39 cellular contexts compared by ENCODE assay signal in the genomic region with DNA sequence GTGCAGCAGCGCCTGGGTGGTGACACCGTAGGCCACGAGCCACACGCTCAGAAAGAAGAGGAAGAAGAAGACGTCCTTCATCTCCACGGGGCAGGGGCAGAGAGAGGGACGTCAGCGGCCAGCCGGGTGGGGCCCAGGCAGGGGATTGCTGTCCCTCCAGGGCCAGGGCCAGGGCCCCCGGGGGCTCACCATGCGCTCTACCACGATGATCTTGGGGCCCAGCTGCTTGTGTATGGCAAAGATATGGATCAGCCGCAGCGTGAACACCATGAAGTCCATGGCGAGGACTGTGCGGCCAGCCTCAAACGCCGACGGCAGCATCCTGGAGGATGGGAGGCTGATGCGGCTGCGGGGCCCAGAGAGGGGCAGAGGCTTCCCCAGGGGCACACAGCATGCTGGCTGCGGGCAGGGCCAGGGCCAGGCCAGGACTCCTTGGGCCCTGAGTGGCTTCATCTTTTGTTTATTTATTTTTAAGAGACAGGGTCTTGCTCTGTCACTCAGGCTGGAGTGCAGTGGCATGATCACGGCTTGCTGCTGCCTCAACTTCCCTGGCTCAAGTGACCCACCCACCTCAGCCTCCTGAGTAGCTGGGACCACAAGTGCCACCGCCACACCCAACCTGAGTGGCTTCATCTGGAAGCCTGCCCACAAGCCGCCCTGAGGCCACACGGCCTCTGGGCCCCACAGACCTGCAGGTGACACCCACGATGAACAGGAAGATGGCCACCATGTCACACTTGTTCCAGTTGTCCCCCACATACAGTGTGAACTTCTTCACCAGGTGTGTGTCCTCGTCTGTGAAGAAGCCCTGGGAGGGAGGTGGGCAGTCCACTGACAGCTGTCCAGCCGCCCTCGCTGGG. TPM values are rescaled to one million over a fixed set of nuclear protein-coding genes. Genes with fewer than 3 reads are reported as not detected.
"Had no signal": no experiment of that assay in that cellular context is flagged by ENCODE, and none has a peak within 500 bp of the region (broad histone marks: within the 10 kb centered on the region; RNA-seq: fewer than 3 reads in every experiment).

No MANE protein-coding gene starts in this region.

- H3K4me1 ChIP-seq: ascending aorta, Peyer's patch had no signal

- H3K4me3 Mint-ChIP-seq: activated CD4-positive, alpha-beta memory T cell treated with anti-CD3 and anti-CD28 coated beads, Interleukin-2, amount 10 ng/mL, durations not matched to agents 7 days and 5 days; activated CD8-positive, alpha-beta memory T cell treated with anti-CD3 and anti-CD28 coated beads, Interleukin-2, amount 10 ng/mL, durations not matched to agents 7 days and 5 days; activated naive CD4-positive, alpha-beta T cell treated with anti-CD3 and anti-CD28 coated beads, Interleukin-2, amount 50 U/mL, for 24 hours; activated naive CD8-positive, alpha-beta T cell treated with anti-CD3 and anti-CD28 coated beads, Interleukin-2, amount 10 ng/mL, durations not matched to agents 7 days and 5 days; IgD-negative memory B cell had no signal

- H3K9me3 ChIP-seq: ascending aorta, Peyer's patch had no signal

- H3K27ac ChIP-seq: ascending aorta, Peyer's patch, VCaP had no signal

- H3K4me3 ChIP-seq: ascending aorta, Peyer's patch had no signal

- H3K27me3 ChIP-seq: ascending aorta, Peyer's patch had no signal

- DNase-seq: activated CD4-positive, alpha-beta memory T cell treated with anti-CD3 and anti-CD28 coated beads, Interleukin-2, amount 10 ng/mL, durations not matched to agents 7 days and 5 days; activated CD4-positive, alpha-beta T cell treated with anti-CD3 and anti-CD28 coated beads for 1 hour; activated CD4-positive, alpha-beta T cell treated with anti-CD3 and anti-CD28 coated beads for 48 hours; activated CD4-positive, CD25-positive, alpha-beta regulatory T cell; activated CD8-positive, alpha-beta memory T cell treated with anti-CD3 and anti-CD28 coated beads for 24 hours; activated CD8-positive, alpha-beta memory T cell treated with anti-CD3 and anti-CD28 coated beads, Interleukin-2, amount 10 ng/mL, durations not matched to agents 7 days and 5 days; activated CD8-positive, alpha-beta memory T cell treated with anti-CD3 and anti-CD28 coated beads, Interleukin-2, amount 50 U/mL, for 48 hours; activated effector memory CD4-positive, alpha-beta T cell treated with Interleukin-2 at 50 U/mL for 16 hours; activated naive CD8-positive, alpha-beta T cell treated with anti-CD3 and anti-CD28 coated beads, Interleukin-2, amount 10 ng/mL, durations not matched to agents 7 days and 5 days; activated T-cell treated with anti-CD3 and anti-CD28 coated beads, Interleukin-2, amount 50 U/mL, for 48 hours; amygdala; KG1; MM.1S; MV-4-11; NCI-H1092; NCI-H1436 treated with DMSO at 0.1 percent for 48 hours; NCI-H1694 treated with DMSO at 0.1 percent for 48 hours; NCI-H2029; NCI-H345; NCI-H510A; NCI-H526; NCI-H748 treated with DMSO at 0.1 percent for 48 hours; NK-92 treated with Interleukin-12 subunit alpha and Interleukin-12 subunit beta, amount 100 ng/mL, for 24 hours; PC-3; Peyer's patch; RPMI8226; SHP77 treated with DMSO at 0.1 percent for 48 hours; SW 1271; T-helper 1 cell; T-helper 2 cell; T-helper 9 cell had no signal

- H3K36me3 Mint-ChIP-seq: activated CD8-positive, alpha-beta memory T cell treated with anti-CD3 and anti-CD28 coated beads, Interleukin-2, amount 10 ng/mL, durations not matched to agents 7 days and 5 days; activated naive CD4-positive, alpha-beta T cell treated with anti-CD3 and anti-CD28 coated beads, Interleukin-2, amount 50 U/mL, for 24 hours; activated naive CD8-positive, alpha-beta T cell treated with anti-CD3 and anti-CD28 coated beads, Interleukin-2, amount 10 ng/mL, durations not matched to agents 7 days and 5 days; IgD-negative memory B cell had no signal

- H3K4me1 Mint-ChIP-seq: activated CD4-positive, alpha-beta memory T cell treated with anti-CD3 and anti-CD28 coated beads, Interleukin-2, amount 10 ng/mL, durations not matched to agents 7 days and 5 days; activated CD8-positive, alpha-beta memory T cell treated with anti-CD3 and anti-CD28 coated beads, Interleukin-2, amount 10 ng/mL, durations not matched to agents 7 days and 5 days; activated naive CD4-positive, alpha-beta T cell treated with anti-CD3 and anti-CD28 coated beads, Interleukin-2, amount 50 U/mL, for 24 hours; activated naive CD8-positive, alpha-beta T cell treated with anti-CD3 and anti-CD28 coated beads, Interleukin-2, amount 10 ng/mL, durations not matched to agents 7 days and 5 days had no signal

- H3K27ac Mint-ChIP-seq: activated CD4-positive, alpha-beta memory T cell treated with anti-CD3 and anti-CD28 coated beads, Interleukin-2, amount 10 ng/mL, durations not matched to agents 7 days and 5 days; activated CD8-positive, alpha-beta memory T cell treated with anti-CD3 and anti-CD28 coated beads, Interleukin-2, amount 10 ng/mL, durations not matched to agents 7 days and 5 days; activated naive CD4-positive, alpha-beta T cell treated with anti-CD3 and anti-CD28 coated beads, Interleukin-2, amount 50 U/mL, for 24 hours; activated naive CD8-positive, alpha-beta T cell treated with anti-CD3 and anti-CD28 coated beads, Interleukin-2, amount 10 ng/mL, durations not matched to agents 7 days and 5 days; IgD-negative memory B cell had no signal

- H3K36me3 ChIP-seq: ascending aorta, Peyer's patch had no signal

- H3K27me3 Mint-ChIP-seq: activated CD4-positive, alpha-beta memory T cell treated with anti-CD3 and anti-CD28 coated beads, Interleukin-2, amount 10 ng/mL, durations not matched to agents 7 days and 5 days; activated naive CD4-positive, alpha-beta T cell treated with anti-CD3 and anti-CD28 coated beads, Interleukin-2, amount 50 U/mL, for 24 hours; activated naive CD8-positive, alpha-beta T cell treated with anti-CD3 and anti-CD28 coated beads, Interleukin-2, amount 10 ng/mL, durations not matched to agents 7 days and 5 days; IgD-negative memory B cell had no signal

- ATAC-seq: activated CD8-positive, alpha-beta memory T cell treated with anti-CD3 and anti-CD28 coated beads, Interleukin-2, amount 10 ng/mL, durations not matched to agents 7 days and 5 days; PC-3; SK-N-SH treated with all-trans-retinoic acid at 6 μM for 48 hours had no signal

- H3K9me3 Mint-ChIP-seq: activated CD4-positive, alpha-beta memory T cell treated with anti-CD3 and anti-CD28 coated beads, Interleukin-2, amount 10 ng/mL, durations not matched to agents 7 days and 5 days; activated naive CD4-positive, alpha-beta T cell treated with anti-CD3 and anti-CD28 coated beads, Interleukin-2, amount 50 U/mL, for 24 hours; activated naive CD8-positive, alpha-beta T cell treated with anti-CD3 and anti-CD28 coated beads, Interleukin-2, amount 10 ng/mL, durations not matched to agents 7 days and 5 days; IgD-negative memory B cell had no signal

RNA-seq across cellular contexts. Expression of gene TRPM5, which starts 32.6 kb away (rescaled TPM):
- total RNA-seq: activated CD4-positive, alpha-beta memory T cell treated with anti-CD3 and anti-CD28 coated beads, Interleukin-2, amount 10 ng/mL, durations not matched to agents 7 days and 5 days; activated CD8-positive, alpha-beta memory T cell treated with anti-CD3 and anti-CD28 coated beads, Interleukin-2, amount 10 ng/mL, durations not matched to agents 7 days and 5 days; activated naive CD8-positive, alpha-beta T cell treated with anti-CD3 and anti-CD28 coated beads, Interleukin-2, amount 10 ng/mL, durations not matched to agents 7 days and 5 days; ascending aorta; cardiac septum; LHCN-M2; PC-3; SK-MEL-5 had no signal

RNA-seq across cellular contexts. Expression of gene KCNQ1, which starts 33.1 kb away (rescaled TPM):
- total RNA-seq: LHCN-M2 had no signal
